Comparison of ENCODE assay signal across 14 cellular contexts in the genomic region with DNA sequence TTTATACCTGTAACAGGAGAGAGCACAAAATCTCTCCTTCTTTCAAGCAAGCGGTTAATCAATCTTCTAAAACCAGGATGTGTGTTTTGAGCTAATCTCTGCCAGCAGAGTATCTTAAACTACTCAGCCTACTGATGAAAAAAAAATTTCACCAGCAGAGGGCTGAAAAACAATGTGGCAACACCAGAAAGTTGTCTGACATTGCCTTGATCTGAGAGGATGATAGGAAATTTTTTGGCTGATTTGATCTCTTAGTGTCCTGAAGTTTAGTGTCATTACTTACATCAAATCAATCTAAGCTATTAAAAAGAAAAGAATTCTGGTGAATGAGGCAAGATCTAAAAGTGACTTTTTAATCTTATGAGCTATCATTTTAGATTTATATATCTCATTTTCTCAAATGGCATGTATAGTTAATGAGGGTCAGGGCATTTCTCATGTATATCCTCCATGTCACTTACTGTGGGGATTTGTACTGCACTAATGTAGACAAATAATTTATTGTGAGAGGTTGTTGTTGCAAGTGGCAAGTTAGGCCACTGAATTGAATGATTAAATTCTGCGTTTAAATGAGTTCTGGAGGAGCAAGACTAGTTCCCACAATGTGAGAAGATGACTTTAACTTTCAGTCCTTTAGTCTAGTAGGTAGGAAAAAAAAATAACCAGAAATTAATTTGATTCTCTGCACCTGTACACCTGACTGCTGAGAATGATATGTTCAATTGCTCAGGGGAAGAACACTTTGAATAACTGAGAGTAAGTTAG. TPM values are rescaled to one million over a fixed set of nuclear protein-coding genes. Genes with fewer than 3 reads are reported as not detected.
A peak's percentile ranks its signal among the peaks of the same experiment; 100 is the strongest.
DNase-seq lines count a peak whose midpoint lies in the region; ATAC-seq and TF ChIP-seq lines count a peak whose summit lies in the region.
"Had no signal": no experiment of that assay in that cellular context is flagged by ENCODE, and none has a peak within 500 bp of the region (broad histone marks: within the 10 kb centered on the region; RNA-seq: fewer than 3 reads in every experiment).

No MANE protein-coding gene starts in this region.

- 84% methylated on average over 2 of the region's 2 CpGs for WGBS in right cardiac atrium

- CTCF ChIA-PET in MCF 10A (lab: Yijun Ruan, JAX) = interaction anchor here (0.7 to 2.6 kb wide), 3 partner anchors 9 to 1702 kb away, joined by 4 to 14 read pairs (median 4); no protein-coding TSS in a partner anchor

- POLR2A ChIA-PET in MCF 10A (lab: Yijun Ruan, JAX) = no interaction called here

- peak; percentile 7 to 25 for ATAC-seq in right cardiac atrium

- H3K36me3 ChIP-seq in breast epithelium = no peaks in the 10 kb centered on the region
- H3K36me3 ChIP-seq in ascending aorta = peaks cover 27 to 31% of the 10 kb centered on the region in 2 donors

- H3K9me3 Mint-ChIP-seq in MCF 10A (ENCODE audit: unreplicated experiment) = no peaks in the 10 kb centered on the region
- H3K9me3 Mint-ChIP-seq in type B pancreatic cell = no peaks in the 10 kb centered on the region
- H3K9me3 Mint-ChIP-seq: dendritic cell treated with granulocyte-macrophage colony-stimulating factor and Interleukin-4, amounts not matched to agents 40 ng/mL and 50 ng/mL, for 4 days had no signal

- no peak for TF ChIP-seq POLR2A in breast epithelium (IDR thresholded peaks at IDR 0.05)

- no TSS peak for BruUV-seq in MCF 10A (replicated peaks; lab: Mats Ljungman, UMichigan)

- TF ChIP-seq CTCF in MCF 10A (IDR thresholded peaks at IDR 0.05; ENCODE audit: unreplicated experiment) (no peak), breast epithelium (IDR thresholded peaks at IDR 0.05) (peak in 1 of 3 donors; percentile 9), ascending aorta (IDR thresholded peaks at IDR 0.05) (peak in 2 of 3 experiments; percentile 31 to 40), type B pancreatic cell (conservative IDR thresholded peaks at IDR 0.05) (peak; percentile 65)

- intact Hi-C loops in MCF 10A (cut with micrococcal nuclease) (no loop called here), breast epithelium (cut with DNase I; ENCODE audit: low total_unique reads) (no loop called here), ascending aorta (cut with DNase I) (no loop called here), right cardiac atrium (cut with DNase I) (loop anchor here in 1 of 4 donors (10.0 kb wide), 1 partner anchor 60 kb away; no protein-coding TSS in a partner anchor)

- no peak overlapping the region for H3K27ac ChIP-seq in breast epithelium
- H3K27ac ChIP-seq in ascending aorta = peak overlapping the region; percentile 31 to 51
- H3K27ac ChIP-seq in right cardiac atrium (ENCODE audit: low read length) = no peak overlapping the region
- H3K27ac ChIP-seq: KMS-11 had no signal

- no peak overlapping the region for H3K4me3 ChIP-seq in breast epithelium
- no peak overlapping the region for H3K4me3 ChIP-seq in ascending aorta
- no peak overlapping the region for H3K4me3 ChIP-seq in right cardiac atrium (ENCODE audit: low read length)

- H3K9me3 ChIP-seq in breast epithelium (no peaks in the 10 kb centered on the region), ascending aorta (no peaks in the 10 kb centered on the region), right cardiac atrium (ENCODE audit: control insufficient read depth, low read length) (no peaks in the 10 kb centered on the region)

- H3K4me3 Mint-ChIP-seq in MCF 10A (ENCODE audit: unreplicated experiment) (no peak overlapping the region), type B pancreatic cell (no peak overlapping the region)
- H3K4me3 Mint-ChIP-seq: dendritic cell treated with granulocyte-macrophage colony-stimulating factor and Interleukin-4, amounts not matched to agents 40 ng/mL and 50 ng/mL, for 4 days had no signal

- DNase-seq in MCF 10A (ENCODE audit: unreplicated experiment) = no peak
- no peak for DNase-seq in breast epithelium (ENCODE audit: low spot score in 2 of 2)
- no peak for DNase-seq in ascending aorta (ENCODE audit: low spot score in 2 of 2)
- no peak for DNase-seq in right cardiac atrium
- DNase-seq in type B pancreatic cell (ENCODE audit: extremely low spot score, unreplicated experiment) = no peak
- no peak for DNase-seq in SKM-1 treated with dmso at 0.1 percent for 144 hours (lab: John Stamatoyannopoulos, UW; ENCODE audit: unreplicated experiment)
- no peak for DNase-seq in NK-92 treated with Interleukin-12 subunit alpha and Interleukin-12 subunit beta, amount 100 ng/mL, for 24 hours (lab: John Stamatoyannopoulos, UW)
- no peak for DNase-seq in GDM1 (lab: John Stamatoyannopoulos, UW)
- DNase-seq: activated T-cell treated with anti-CD3 and anti-CD28 coated beads for 4 hours, AML-193, islet precursor cell, NCI-H526 had no signal

- H3K4me1 Mint-ChIP-seq in MCF 10A (ENCODE audit: insufficient read depth, unreplicated experiment) (peaks cover 15% of the 10 kb centered on the region), type B pancreatic cell (ENCODE audit: unreplicated experiment) (peaks cover 24% of the 10 kb centered on the region)

- H3K27me3 ChIP-seq in breast epithelium (no peaks in the 10 kb centered on the region), ascending aorta (no peaks in the 10 kb centered on the region), right cardiac atrium (ENCODE audit: control insufficient read depth, insufficient read depth) (no peaks in the 10 kb centered on the region)

- H3K27me3 Mint-ChIP-seq in MCF 10A (ENCODE audit: insufficient read depth, unreplicated experiment) (no peaks in the 10 kb centered on the region), type B pancreatic cell (peaks cover 3% of the 10 kb centered on the region)
- H3K27me3 Mint-ChIP-seq: dendritic cell treated with granulocyte-macrophage colony-stimulating factor and Interleukin-4, amounts not matched to agents 40 ng/mL and 50 ng/mL, for 4 days had no signal

- H3K36me3 Mint-ChIP-seq in MCF 10A (ENCODE audit: insufficient read depth, unreplicated experiment) = peaks cover 4% of the 10 kb centered on the region
- H3K36me3 Mint-ChIP-seq in type B pancreatic cell = peaks cover 24% of the 10 kb centered on the region

- peak overlapping the region; percentile 67 for H3K27ac Mint-ChIP-seq in MCF 10A (ENCODE audit: low read depth, unreplicated experiment)
- no peak overlapping the region for H3K27ac Mint-ChIP-seq in type B pancreatic cell
- H3K27ac Mint-ChIP-seq: dendritic cell treated with granulocyte-macrophage colony-stimulating factor and Interleukin-4, amounts not matched to agents 40 ng/mL and 50 ng/mL, for 4 days had no signal

- H3K4me1 ChIP-seq in breast epithelium (no peaks in the 10 kb centered on the region), ascending aorta (peaks cover 0 to 20% of the 10 kb centered on the region in 2 donors), right cardiac atrium (ENCODE audit: control insufficient read depth, insufficient read depth, low read length) (no peaks in the 10 kb centered on the region)

RNA-seq across cellular contexts. Expression of gene ADAMTS1, which starts 10.8 kb away (rescaled TPM):
- total RNA-seq in MCF 10A (2022) (1.3 and 1.4 TPM in 2 replicates), breast epithelium (100 to 1,000 TPM in 1 of 3 donors, 10 to 100 TPM in 2; 72.0 to 198 (median 72.7) TPM), ascending aorta (672 TPM), right cardiac atrium (100 to 1,000 TPM in 1 of 4 donors, 10 to 100 TPM in 3; 52.3 to 142 (median 73.8) TPM), type B pancreatic cell (ENCODE audit: low replicate concordance) (34.9 and 77.3 TPM in 2 replicates)
- polyA plus RNA-seq in right cardiac atrium = 88.4 TPM

Comparison
In these comparisons a context has a peak if more than half of its experiments do, and no peak if none do; other contexts are left out.
1. RNA of gene ADAMTS1, which starts 10.8 kb away (total RNA-seq): 672 TPM in ascending aorta (single experiment), 52.3 to 142 TPM in right cardiac atrium, 34.9 to 77.3 TPM in type B pancreatic cell and 72.0 to 198 TPM in breast epithelium; 1.3 to 1.4 TPM in MCF 10A; every median in the first group is over 10 times any median in the second.
2. H3K27ac ChIP-seq: peak in ascending aorta (2 of 2); none in breast epithelium (0 of 2) and right cardiac atrium (single experiment).